In genomic region chr22:46054091-46054877, GRCh38 we compare ENCODE assay signal across 8 cellular contexts.
A peak's percentile ranks its signal among the peaks of the same experiment; 100 is the strongest.
DNase-seq lines count a peak whose midpoint lies in the region; ATAC-seq and TF ChIP-seq lines count a peak whose summit lies in the region.

No MANE protein-coding gene starts in this region.

- H3K9ac ChIP-seq in KMS-11 (peak overlapping the region; percentile 84), fibroblast of lung (ENCODE audit: insufficient read depth, low read length) (peak overlapping the region; percentile 79)

- no peaks in the 10 kb centered on the region for H3K27me3 ChIP-seq in DOHH2 (ENCODE audit: control insufficient read depth, low read length)
- H3K27me3 ChIP-seq in KMS-11 (ENCODE audit: insufficient read depth, low read depth), result no peaks in the 10 kb centered on the region
- H3K27me3 ChIP-seq in fibroblast of lung (ENCODE audit: control insufficient read depth, insufficient read depth, low read length), result no peaks in the 10 kb centered on the region
- no peaks in the 10 kb centered on the region for H3K27me3 ChIP-seq in vagina

- H3K9me3 Mint-ChIP-seq in natural killer cell, result no peaks in the 10 kb centered on the region
- no peaks in the 10 kb centered on the region for H3K9me3 Mint-ChIP-seq in endothelial cell (ENCODE audit: unreplicated experiment)

- H3K4me2 ChIP-seq in DOHH2 (ENCODE audit: low read length) (peak overlapping the region; percentile 78), KMS-11 (peak overlapping the region; percentile 90), fibroblast of lung (ENCODE audit: extremely low read depth, insufficient read depth, low read length) (peak overlapping the region; percentile 79)

- peaks cover 34% of the 10 kb centered on the region for H3K79me2 ChIP-seq in DOHH2 (ENCODE audit: control insufficient read depth, low read length)
- H3K79me2 ChIP-seq in KMS-11 (ENCODE audit: insufficient read depth, low read depth), result peaks cover 42% of the 10 kb centered on the region
- peaks cover 94% of the 10 kb centered on the region for H3K79me2 ChIP-seq in fibroblast of lung (ENCODE audit: control insufficient read depth, insufficient read depth, low read length)

- H3K36me3 ChIP-seq in DOHH2 (ENCODE audit: control insufficient read depth, low read length) (0 out of 2 replicates have a peak, but pooled peaks cover 3% of the 10 kb centered on the region), KMS-11 (ENCODE audit: insufficient read depth) (no peaks in the 10 kb centered on the region), fibroblast of lung (ENCODE audit: control insufficient read depth, insufficient read depth, low read length) (no peaks in the 10 kb centered on the region), vagina (no peaks in the 10 kb centered on the region)

- no peaks in the 10 kb centered on the region for H3K9me2 ChIP-seq in DOHH2 (replicated peaks; ENCODE audit: control insufficient read depth, low read length)

- DNase-seq in activated T-cell treated with anti-CD3 and anti-CD28 coated beads, Interleukin-2, amount 50 U/mL, for 48 hours, result peak; percentile 48 to 65
- DNase-seq in fibroblast of lung (ENCODE audit: low read depth in 2 of 2) (peak; percentile 85 to 87), natural killer cell (no peak), vagina (ENCODE audit: extremely low spot score in 2 of 2) (no peak), endothelial cell (ENCODE audit: low spot score) (no peak)

- intact Hi-C loops in natural killer cell (cut with micrococcal nuclease) (loop anchor here (2.0 to 10.0 kb wide), 2 partner anchors 17 to 231 kb away; no protein-coding TSS in a partner anchor), vagina (cut with DNase I) (no loop called here)

- H4K20me1 ChIP-seq in DOHH2 (ENCODE audit: control insufficient read depth, insufficient read depth, low read depth, low read length), result no peaks in the 10 kb centered on the region
- no peaks in the 10 kb centered on the region for H4K20me1 ChIP-seq in KMS-11 (ENCODE audit: insufficient read depth)
- H4K20me1 ChIP-seq in fibroblast of lung (ENCODE audit: control insufficient read depth, extremely low read depth, insufficient read depth, low read length), result no peaks in the 10 kb centered on the region

- TF ChIP-seq CTCF in DOHH2 (IDR thresholded peaks at IDR 0.05; ENCODE audit: low read depth, low read length, poor library complexity, severe bottlenecking) (no peak), KMS-11 (conservative IDR thresholded peaks at IDR 0.05; ENCODE audit: low read depth, low read length) (no peak), fibroblast of lung (conservative IDR thresholded peaks at IDR 0.05 in 1 of 2, IDR thresholded peaks at IDR 0.05 in 1 of 2; ENCODE audit: low read depth in 1 of 2, low read length in 2 of 2) (no peak), natural killer cell (IDR thresholded peaks at IDR 0.05) (no peak), vagina (IDR thresholded peaks at IDR 0.05) (no peak), endothelial cell (IDR thresholded peaks at IDR 0.05; ENCODE audit: unreplicated experiment) (no peak)

- peak overlapping the region; percentile 97 for H3K4me3 Mint-ChIP-seq in natural killer cell
- H3K4me3 Mint-ChIP-seq in endothelial cell (ENCODE audit: unreplicated experiment), result no peak overlapping the region

- H2AFZ ChIP-seq in KMS-11 (ENCODE audit: low read depth) (peak overlapping the region; percentile 21; the same call in 1 of the 2 replicates), fibroblast of lung (ENCODE audit: low read length) (no peak overlapping the region)

- no peaks in the 10 kb centered on the region for H3K9me3 ChIP-seq in DOHH2 (ENCODE audit: control insufficient read depth, insufficient read depth, low read length)
- no peaks in the 10 kb centered on the region for H3K9me3 ChIP-seq in fibroblast of lung (ENCODE audit: control insufficient read depth, insufficient read depth, low read depth, low read length)
- H3K9me3 ChIP-seq in vagina, result no peaks in the 10 kb centered on the region

- H3K4me1 Mint-ChIP-seq in natural killer cell (peaks cover 60 to 61% of the 10 kb centered on the region in 2 donors), endothelial cell (ENCODE audit: unreplicated experiment) (peaks cover 2% of the 10 kb centered on the region)

- H3K4me1 ChIP-seq in DOHH2 (ENCODE audit: control insufficient read depth, low read length) (peaks cover 63% of the 10 kb centered on the region), KMS-11 (ENCODE audit: low read depth, poor library complexity, severe bottlenecking) (peaks cover 67% of the 10 kb centered on the region), fibroblast of lung (ENCODE audit: control insufficient read depth, extremely low read depth, insufficient read depth, low read length) (peaks cover 29% of the 10 kb centered on the region), vagina (peaks cover 92% of the 10 kb centered on the region)

- ATAC-seq in natural killer cell (peak; percentile 4 to 53 (median 25)), GM19035 (IDR thresholded peaks at IDR 0.05; ENCODE audit: unreplicated experiment) (no peak)

- H3K27ac Mint-ChIP-seq in natural killer cell (peak overlapping the region; percentile 81 to 93), endothelial cell (ENCODE audit: unreplicated experiment) (no peak overlapping the region)

- H3F3A ChIP-seq in DOHH2 (ENCODE audit: control insufficient read depth, insufficient read depth), result peaks cover 14% of the 10 kb centered on the region

- H3K4me3 ChIP-seq in DOHH2 (ENCODE audit: low read length) (peak overlapping the region; percentile 81), KMS-11 (IDR thresholded peaks at IDR 0.05; ENCODE audit: insufficient read depth, low read depth, low read length) (no peak overlapping the region), fibroblast of lung (replicated peaks in 1 of 4; ENCODE audit: control extremely low read depth in 1 of 4, insufficient read depth in 1 of 4, low read depth in 3 of 4, low read length in 4 of 4) (peak overlapping the region; percentile 41 to 70 (median 58)), vagina (peak overlapping the region; percentile 62 to 75)

- H3K27ac ChIP-seq in DOHH2 (ENCODE audit: low read depth, low read length), result peak overlapping the region; percentile 76
- H3K27ac ChIP-seq in KMS-11, result peak overlapping the region; percentile 93
- H3K27ac ChIP-seq in fibroblast of lung (ENCODE audit: insufficient read depth, low read length), result peak overlapping the region; percentile 95
- H3K27ac ChIP-seq in vagina, result peak overlapping the region; percentile 100

- H3K36me3 Mint-ChIP-seq in natural killer cell (no peaks in the 10 kb centered on the region), endothelial cell (ENCODE audit: low read depth, unreplicated experiment) (no peaks in the 10 kb centered on the region)

- H3K27me3 Mint-ChIP-seq in natural killer cell (ENCODE audit: low read depth in 2 of 2) (no peaks in the 10 kb centered on the region), endothelial cell (ENCODE audit: unreplicated experiment) (peaks cover 3% of the 10 kb centered on the region)

- TF ChIP-seq POLR2A in vagina (IDR thresholded peaks at IDR 0.05), result peak in 1 of 2 donors; percentile 53

Comparison
In these comparisons a context has a peak if more than half of its experiments do, and no peak if none do; other contexts are left out.
1. DNase-seq: peak in activated T-cell treated with anti-CD3 and anti-CD28 coated beads, Interleukin-2, amount 50 U/mL, for 48 hours (2 of 2) and fibroblast of lung (2 of 2); none in natural killer cell (single experiment), vagina (0 of 2) and endothelial cell (single experiment).
2. Peak in every context shown above with its lines, with median percentiles within 50 percentile points of each other: H3K27ac ChIP-seq and H3K4me2 ChIP-seq.